8 cellular contexts compared by ENCODE assay signal in the genomic region with DNA sequence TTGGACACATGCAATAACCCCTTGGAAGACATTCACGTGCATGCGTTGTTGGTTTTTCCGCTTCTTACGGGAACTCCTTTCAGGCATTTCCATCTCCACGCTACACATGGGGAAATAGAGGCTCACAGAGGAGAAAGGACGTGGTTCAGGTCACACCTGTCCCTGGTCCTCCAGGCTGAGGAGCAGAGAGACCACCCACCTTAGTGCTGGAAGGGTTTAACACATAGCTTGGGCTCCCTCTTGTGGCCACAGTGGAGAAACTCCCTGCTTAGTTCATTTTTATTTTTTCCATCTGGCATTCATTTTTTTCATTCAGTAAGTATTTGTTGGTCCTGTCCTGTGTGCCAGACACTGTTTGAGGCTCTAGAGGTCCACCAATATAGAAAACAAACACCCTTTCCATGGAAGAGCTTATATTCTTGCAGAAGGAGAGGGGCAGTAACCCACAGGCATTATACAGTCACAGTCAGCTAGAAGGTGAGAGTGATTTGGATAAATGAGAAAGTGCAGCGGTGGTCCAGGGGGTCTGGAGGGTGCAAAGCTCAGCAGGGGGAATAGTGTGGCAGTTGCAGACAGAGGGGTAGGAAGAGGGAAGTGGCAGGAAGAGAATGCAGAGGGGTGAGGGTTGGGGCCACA. TPM values are rescaled to one million over a fixed set of nuclear protein-coding genes. Genes with fewer than 3 reads are reported as not detected.
DNase-seq lines count a peak whose midpoint lies in the region; TF ChIP-seq lines count a peak whose summit lies in the region.

No MANE protein-coding gene starts in this region.

- H3K4me1 Mint-ChIP-seq in MCF 10A (ENCODE audit: insufficient read depth, unreplicated experiment) = peaks cover 6% of the 10 kb centered on the region

- BruUV-seq in MCF 10A (replicated peaks; lab: Mats Ljungman, UMichigan) = no TSS peak

- H3K36me3 Mint-ChIP-seq in MCF 10A (ENCODE audit: insufficient read depth, unreplicated experiment) = no peaks in the 10 kb centered on the region

- H3K27ac Mint-ChIP-seq in MCF 10A (ENCODE audit: low read depth, unreplicated experiment) = no peak overlapping the region

- intact Hi-C loops in MCF 10A (cut with micrococcal nuclease) = loop anchor here (1.0 kb wide), 1 partner anchor 66 kb away; no protein-coding TSS in a partner anchor

- POLR2A ChIA-PET in MCF 10A (lab: Yijun Ruan, JAX) = interaction anchor here (0.7 to 1.1 kb wide), 2 partner anchors 181 to 1275 kb away, joined by 3 read pairs; no protein-coding TSS in a partner anchor

- TF ChIP-seq CTCF in GM12864 (IDR thresholded peaks at IDR 0.05; ENCODE audit: low read depth, low read length, missing control alignments) = peak; percentile 83
- peak; percentile 76 for TF ChIP-seq CTCF in MCF 10A (IDR thresholded peaks at IDR 0.05; ENCODE audit: unreplicated experiment)
- peak; percentile 74 for TF ChIP-seq CTCF in kidney epithelial cell (IDR thresholded peaks at IDR 0.05; ENCODE audit: insufficient read depth, low read length, poor library complexity, severe bottlenecking)

- peaks cover 40% of the 10 kb centered on the region for H3K27me3 Mint-ChIP-seq in MCF 10A (ENCODE audit: insufficient read depth, unreplicated experiment)

- H3K27me3 ChIP-seq in kidney epithelial cell (ENCODE audit: control insufficient read depth, insufficient read depth, low read length) = peaks cover 16% of the 10 kb centered on the region

- H3K4me3 Mint-ChIP-seq in MCF 10A (ENCODE audit: unreplicated experiment) = no peak overlapping the region

- CTCF ChIA-PET in MCF 10A (lab: Yijun Ruan, JAX) = interaction anchor here (0.5 to 4.2 kb wide), 52 partner anchors 8 to 1014 kb away, joined by 3 to 79 read pairs (median 4); partner anchors contain the start of genes CDC42EP5, LAIR1, LILRA5 and TMC4

- H3K36me3 ChIP-seq in kidney epithelial cell (ENCODE audit: control insufficient read depth, insufficient read depth, low read length) = no peaks in the 10 kb centered on the region

- H3K9me3 Mint-ChIP-seq in MCF 10A (ENCODE audit: unreplicated experiment) = no peaks in the 10 kb centered on the region

- DNase-seq in GM12864 (ENCODE audit: low read depth) (no peak), NAMALWA (ENCODE audit: low spot score) (peak; percentile 83), UCSD-AML1 (lab: John Stamatoyannopoulos, UW; ENCODE audit: unreplicated experiment) (peak; percentile 37), MCF 10A (ENCODE audit: unreplicated experiment) (peak; percentile 69), kidney epithelial cell (ENCODE audit: low read depth) (peak; percentile 23), GOT3 (lab: John Stamatoyannopoulos, UW) (no peak), NCI-H187 (lab: John Stamatoyannopoulos, UW) (no peak)
- DNase-seq in stimulated activated CD4-positive, alpha-beta T cell treated with anti-CD3 and anti-CD28 coated beads, Interleukin-4, amount 100 ng/mL, for 4 hours = peak; percentile 46 to 59

- H3K4me3 ChIP-seq in GM12864 (ENCODE audit: low read depth, low read length) = no peak overlapping the region
- H3K4me3 ChIP-seq in kidney epithelial cell (ENCODE audit: low read depth, low read length) = no peak overlapping the region

RNA-seq across cellular contexts. Expression of gene TTYH1, which starts 24.2 kb away (rescaled TPM):
- total RNA-seq in MCF 10A (2022) = not detected in 2 replicates
- not detected in 2 replicates for total RNA-seq in kidney epithelial cell

RNA-seq across cellular contexts. Expression of gene LAIR1, which starts 26.3 kb away (rescaled TPM):
- total RNA-seq in MCF 10A (2022) = not detected in 2 replicates
- 1.0 TPM in 1 of 2 replicates, not detected in the other for total RNA-seq in kidney epithelial cell

RNA-seq across cellular contexts. Expression of gene LILRA4, which starts 52.1 kb away (rescaled TPM):
- total RNA-seq in MCF 10A (2022) (not detected in 2 replicates), kidney epithelial cell (not detected in 2 replicates)

RNA-seq across cellular contexts. Expression of gene LENG8, which starts 57.9 kb away (rescaled TPM):
- total RNA-seq in MCF 10A (2022) (238 and 249 TPM in 2 replicates), kidney epithelial cell (61.3 and 62.8 TPM in 2 replicates)

Comparison
In these comparisons a context has a peak if more than half of its experiments do, and no peak if none do; other contexts are left out.
1. DNase-seq: peak in NAMALWA (single experiment), UCSD-AML1 (single experiment), MCF 10A (single experiment), kidney epithelial cell (single experiment) and stimulated activated CD4-positive, alpha-beta T cell treated with anti-CD3 and anti-CD28 coated beads, Interleukin-4, amount 100 ng/mL, for 4 hours (2 of 2); none in GM12864 (single experiment), GOT3 (single experiment) and NCI-H187 (0 of 2).
2. Peak in every context shown above with its lines, with median percentiles within 50 percentile points of each other: CTCF ChIP-seq.